8 cellular contexts compared by ENCODE assay signal in genomic region chr1:28056129-28056925, GRCh38. TPM values are rescaled to one million over a fixed set of nuclear protein-coding genes. Genes with fewer than 3 reads are reported as not detected.
A peak's percentile ranks its signal among the peaks of the same experiment; 100 is the strongest.
DNase-seq lines count a peak whose midpoint lies in the region; ATAC-seq and TF ChIP-seq lines count a peak whose summit lies in the region.

No MANE protein-coding gene starts in this region.

- H3K79me2 ChIP-seq in PC-9 (ENCODE audit: low read depth) = peaks cover 7% of the 10 kb centered on the region; the same call in 1 of the 2 replicates
- H3K79me2 ChIP-seq in H9 (ENCODE audit: insufficient read depth, low read length) = no peaks in the 10 kb centered on the region

- H3K4ac ChIP-seq in H9 (ENCODE audit: low read depth, low read length) = no peak overlapping the region

- H3K9ac ChIP-seq in H9 (ENCODE audit: extremely low read depth, insufficient read length, low read length) = no peak overlapping the region

- H3K9me2 ChIP-seq in PC-9 (ENCODE audit: insufficient read depth) = no peaks in the 10 kb centered on the region

- H3K27me3 Mint-ChIP-seq in H9 (ENCODE audit: low read depth) = no peaks in the 10 kb centered on the region

- H4K91ac ChIP-seq in H9 (ENCODE audit: insufficient read length, low read depth, low read length) = no peak overlapping the region

- TF ChIP-seq CTCF in PC-9 (conservative IDR thresholded peaks at IDR 0.05) (no peak), H9 (conservative IDR thresholded peaks at IDR 0.05) (no peak)

- H2BK120ac ChIP-seq in H9 (ENCODE audit: low read depth, low read length, poor library complexity, severe bottlenecking) = no peak overlapping the region

- H3K27ac ChIP-seq in PC-9 = no peak overlapping the region
- no peak overlapping the region for H3K27ac ChIP-seq in H9 (ENCODE audit: insufficient read length, low read depth, low read length)

- H4K20me1 ChIP-seq in PC-9 (ENCODE audit: insufficient read depth) (no peaks in the 10 kb centered on the region), H9 (ENCODE audit: control insufficient read depth, insufficient read depth, insufficient read length) (no peaks in the 10 kb centered on the region)

- peaks cover 0 to 5% of the 10 kb centered on the region in 2 experiments; a peak in 1 of 4 replicates for H3K4me1 Mint-ChIP-seq in H9

- H3K18ac ChIP-seq in H9 (ENCODE audit: insufficient read length, low read depth, low read length) = no peak overlapping the region

- no peak overlapping the region for H2BK15ac ChIP-seq in H9 (ENCODE audit: low read depth, low read length)

- ATAC-seq in GM18505 (IDR thresholded peaks at IDR 0.05; ENCODE audit: unreplicated experiment) = peak; percentile 78
- ATAC-seq in GM19395 (IDR thresholded peaks at IDR 0.05; ENCODE audit: unreplicated experiment) = no peak

- H3K36me3 ChIP-seq in PC-9 (ENCODE audit: low read depth) = no peaks in the 10 kb centered on the region

- no peaks in the 10 kb centered on the region for H3F3A ChIP-seq in PC-9 (ENCODE audit: insufficient read depth, low read depth)

- H3K4me2 ChIP-seq in PC-9 (no peak overlapping the region), H9 (ENCODE audit: insufficient read depth, insufficient read length, low read length) (no peak overlapping the region)

- intact Hi-C loops in PC-9 (cut with micrococcal nuclease; ENCODE audit: unreplicated experiment) = loop anchor here (2.0 kb wide), 1 partner anchor 60 kb away; no protein-coding TSS in a partner anchor

- no peak overlapping the region for H2BK5ac ChIP-seq in H9 (ENCODE audit: insufficient read length, low read length)

- H3K14ac ChIP-seq in H9 (ENCODE audit: insufficient read depth, low read length) = no peak overlapping the region

- no peak for TF ChIP-seq POLR2A in GM18505 (IDR thresholded peaks at IDR 0.05; ENCODE audit: borderline replicate concordance, extremely low read depth, insufficient read depth, insufficient read length)

- DNase-seq in KG1 (lab: John Stamatoyannopoulos, UW) (peak; percentile 33), left kidney (ENCODE audit: low read depth, low spot score) (peak; percentile 54), iPS-NIHi11 (ENCODE audit: low spot score) (no peak), PC-9 (no peak), H9 (no peak)
- DNase-seq in activated CD4-positive, alpha-beta T cell treated with anti-CD3 and anti-CD28 coated beads, Interleukin-2, amount 50 U/mL, for 24 hours (ENCODE audit: low read depth in 1 of 2, low spot score in 1 of 2) = peak; percentile 6 to 59

- H3K36me3 Mint-ChIP-seq in H9 (ENCODE audit: insufficient read depth in 1 of 3, low read depth in 3 of 3) = peaks cover 0 to 7% (median 0%) of the 10 kb centered on the region in 3 experiments; a peak in 2 of 7 replicates

- H3K4me1 ChIP-seq in PC-9 (replicated peaks; ENCODE audit: insufficient read depth) (0 out of 2 replicates have a peak, but pooled peaks cover 5% of the 10 kb centered on the region), H9 (ENCODE audit: insufficient read depth, low read length) (no peaks in the 10 kb centered on the region)

- H2BK12ac ChIP-seq in H9 (ENCODE audit: insufficient read length, low read depth, low read length) = no peak overlapping the region

- H3K79me1 ChIP-seq in H9 (ENCODE audit: insufficient read depth, low read depth, low read length, poor library complexity, severe bottlenecking) = no peaks in the 10 kb centered on the region

- no peak overlapping the region for H3T11ph ChIP-seq in H9 (ENCODE audit: low read length)

- no peaks in the 10 kb centered on the region for H3K23me2 ChIP-seq in H9 (ENCODE audit: insufficient read length, low read depth, low read length, poor library complexity, severe bottlenecking)

- no peak overlapping the region for H2BK20ac ChIP-seq in H9 (ENCODE audit: low read depth, low read length, poor library complexity, severe bottlenecking)

- POLR2A ChIA-PET in PC-9 (lab: Charles Lee; ENCODE audit: unreplicated experiment) = no interaction called here

- H3K23ac ChIP-seq in H9 (ENCODE audit: insufficient read length, low read depth, low read length) = no peak overlapping the region

- H2AK5ac ChIP-seq in H9 (ENCODE audit: insufficient read length, low read length) = no peak overlapping the region

- no peak overlapping the region for H4K8ac ChIP-seq in H9 (replicated peaks; ENCODE audit: insufficient read length, low read depth, low read length)

- peak overlapping the region in 1 of 3 experiments; percentile 74; a peak in 3 of 7 replicates for H3K27ac Mint-ChIP-seq in H9

- H3K9me3 Mint-ChIP-seq in H9 = no peaks in the 10 kb centered on the region

- CTCF ChIA-PET in PC-9 (lab: Charles Lee) = no interaction called here

- no CpG with 5 or more reads among the region's 4 CpGs for WGBS in H9 (ENCODE audit: extremely low coverage, insufficient read length, low lambda C conversion rate)

- no peak overlapping the region for H2AFZ ChIP-seq in PC-9
- H2AFZ ChIP-seq in H9 (ENCODE audit: low read length) = no peak overlapping the region

- H3K56ac ChIP-seq in H9 (ENCODE audit: insufficient read length, low read depth, low read length) = no peak overlapping the region

- H3K9me3 ChIP-seq in PC-9 (ENCODE audit: insufficient read depth, low read depth) (no peaks in the 10 kb centered on the region), H9 (ENCODE audit: control insufficient read depth, low read depth, low read length) (no peaks in the 10 kb centered on the region)

- no peak overlapping the region for H4K5ac ChIP-seq in H9 (ENCODE audit: insufficient read length, low read depth, low read length)

- H3K4me3 ChIP-seq in PC-9 = no peak overlapping the region

- no peak overlapping the region for H3K4me3 Mint-ChIP-seq in H9

- no TSS peak for BruUV-seq in PC-9 (replicated peaks; lab: Mats Ljungman, UMichigan)

- H3K27me3 ChIP-seq in PC-9 (ENCODE audit: insufficient read depth, low read depth) (no peaks in the 10 kb centered on the region), H9 (ENCODE audit: insufficient read depth, low read length) (no peaks in the 10 kb centered on the region)

RNA-seq across cellular contexts. Expression of gene EYA3, which starts 32.1 kb away (rescaled TPM):
- total RNA-seq in PC-9 (2021) (9.6 and 19.0 TPM in 2 replicates), H9 (2021) (30.0 and 32.7 TPM in 2 replicates)

Comparison
In these comparisons a context has a peak if more than half of its experiments do, and no peak if none do; other contexts are left out.
1. DNase-seq: peak in KG1 (single experiment), activated CD4-positive, alpha-beta T cell treated with anti-CD3 and anti-CD28 coated beads, Interleukin-2, amount 50 U/mL, for 24 hours (2 of 2) and left kidney (single experiment); none in iPS-NIHi11 (single experiment), PC-9 (0 of 2) and H9 (single experiment).